ENCODE assay signal across 9 cellular contexts in the genomic region with DNA sequence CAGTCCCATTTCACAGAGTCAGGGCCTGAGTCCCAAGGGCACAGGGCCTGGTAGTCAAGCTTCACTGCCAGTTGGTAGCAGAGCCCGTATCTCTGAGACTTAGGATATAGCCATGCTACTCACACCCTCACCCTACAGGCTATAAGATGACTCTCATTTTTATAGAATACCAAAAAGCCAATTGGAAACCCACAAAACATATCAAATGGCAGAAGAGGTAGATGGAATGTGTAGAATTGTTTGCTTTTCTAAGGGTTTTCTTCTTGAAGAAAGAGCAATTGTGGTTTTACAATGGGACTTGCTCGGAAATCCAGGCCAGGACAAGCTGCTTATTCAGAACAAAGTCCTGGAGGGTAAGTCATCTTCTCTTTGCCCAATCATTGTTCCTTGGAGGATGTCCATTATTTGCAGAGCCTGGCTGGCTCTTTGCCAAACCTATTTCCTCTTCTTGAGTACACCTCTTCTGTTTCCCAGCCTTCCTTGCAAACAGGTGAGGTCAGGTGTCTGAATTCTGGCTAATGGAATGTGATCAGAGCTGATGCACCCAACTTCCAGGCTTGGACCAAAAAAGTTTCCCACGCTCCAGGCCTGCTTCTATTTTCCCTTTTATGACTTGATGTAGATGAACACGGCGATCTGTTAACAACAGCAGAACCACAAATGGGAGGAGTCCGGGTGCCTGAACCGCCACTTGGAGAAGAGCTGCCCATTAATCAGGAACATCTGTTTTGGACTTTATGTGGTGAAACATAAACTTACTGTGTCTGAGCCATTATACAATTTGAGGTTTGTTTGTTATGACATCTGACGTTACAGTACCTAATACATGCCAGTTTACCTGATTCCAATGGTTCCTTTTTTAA. TPM values are rescaled to one million over a fixed set of nuclear protein-coding genes. Genes with fewer than 3 reads are reported as not detected.
DNase-seq lines count a peak whose midpoint lies in the region; TF ChIP-seq lines count a peak whose summit lies in the region.
"Had no signal": no experiment of that assay in that cellular context is flagged by ENCODE, and none has a peak within 500 bp of the region (broad histone marks: within the 10 kb centered on the region; RNA-seq: fewer than 3 reads in every experiment).

No MANE protein-coding gene starts in this region.

- peaks cover 5 to 30% of the 10 kb centered on the region in 2 donors for H3K4me1 ChIP-seq in thyroid gland

- no peak overlapping the region for H3K27ac Mint-ChIP-seq in progenitor cell of endocrine pancreas

- no peaks in the 10 kb centered on the region for H3K36me3 Mint-ChIP-seq in progenitor cell of endocrine pancreas (ENCODE audit: insufficient read depth)
- H3K36me3 Mint-ChIP-seq: CD4-positive, alpha-beta memory T cell had no signal

- no peak overlapping the region for H3K4me3 Mint-ChIP-seq in progenitor cell of endocrine pancreas (ENCODE audit: low read depth)
- H3K4me3 Mint-ChIP-seq: CD4-positive, alpha-beta memory T cell had no signal

- 60 to 65% methylated on average over 8 of the region's 8 CpGs for WGBS in thyroid gland, 2 donors

- peaks cover 8% of the 10 kb centered on the region for H3K27me3 Mint-ChIP-seq in progenitor cell of endocrine pancreas

- peak; percentile 30 for DNase-seq in NCI-H2196 (lab: John Stamatoyannopoulos, UW; ENCODE audit: unreplicated experiment)
- DNase-seq in NCI-H2196 treated with DMSO at 0.1 percent for 48 hours (lab: John Stamatoyannopoulos, UW; ENCODE audit: unreplicated experiment): no peak
- peak; percentile 91 for DNase-seq in RPMI7951 (ENCODE audit: low read depth)
- DNase-seq in fibroblast of pulmonary artery (ENCODE audit: low read depth): peak; percentile 61
- peak; percentile 60 to 63 for DNase-seq in thyroid gland
- no peak for DNase-seq in globus pallidus (ENCODE audit: low spot score)
- no peak for DNase-seq in GM19238 (ENCODE audit: insufficient read length, low spot score)
- DNase-seq in progenitor cell of endocrine pancreas (ENCODE audit: low spot score, unreplicated experiment): no peak
- DNase-seq: CD4-positive, alpha-beta memory T cell had no signal

- no peaks in the 10 kb centered on the region for H3K36me3 ChIP-seq in thyroid gland

- H3K27ac ChIP-seq in thyroid gland: peak overlapping the region in 2 of 3 donors; percentile 41 to 59

- H3K9me3 ChIP-seq in thyroid gland: no peaks in the 10 kb centered on the region

- H3K9me3 Mint-ChIP-seq in progenitor cell of endocrine pancreas (ENCODE audit: low read depth): no peaks in the 10 kb centered on the region

- TF ChIP-seq POLR2A in thyroid gland (IDR thresholded peaks at IDR 0.05): no peak

- no peak overlapping the region for H3K4me3 ChIP-seq in fibroblast of pulmonary artery (replicated peaks; ENCODE audit: low read depth, low read length)
- H3K4me3 ChIP-seq in thyroid gland (replicated peaks in 1 of 3): no peak overlapping the region

- H3K27me3 ChIP-seq in thyroid gland: no peaks in the 10 kb centered on the region

- TF ChIP-seq CTCF in fibroblast of pulmonary artery (IDR thresholded peaks at IDR 0.05; ENCODE audit: low read length, missing control alignments) (no peak), thyroid gland (IDR thresholded peaks at IDR 0.05) (no peak), progenitor cell of endocrine pancreas (IDR thresholded peaks at IDR 0.05; ENCODE audit: unreplicated experiment) (no peak)

- H3K4me1 Mint-ChIP-seq in progenitor cell of endocrine pancreas (ENCODE audit: low read depth): no peaks in the 10 kb centered on the region

- intact Hi-C loops in thyroid gland (cut with DNase I): no loop called here

RNA-seq across cellular contexts. Expression of a gene that starts 16.9 kb away (rescaled TPM):
- total RNA-seq in RPMI7951 (2014; rRNA removed; shearing (Covaris generic)): not detected in 2 replicates
- not detected for total RNA-seq in thyroid gland
- not detected in 2 replicates for total RNA-seq in progenitor cell of endocrine pancreas

RNA-seq across cellular contexts. Expression of a gene that starts 30.6 kb away (rescaled TPM):
- total RNA-seq in RPMI7951 (2014; rRNA removed; shearing (Covaris generic)): 0.36 and 1.3 TPM in 2 replicates
- total RNA-seq in thyroid gland: 10 to 100 TPM in 3 of 4 donors, 1 to 10 TPM in 1; 3.3 to 12.6 (median 10.9) TPM
- 0.53 and 0.74 TPM in 2 replicates for total RNA-seq in progenitor cell of endocrine pancreas
- total RNA-seq: CD4-positive, alpha-beta memory T cell had no signal

RNA-seq across cellular contexts. Expression of a gene that starts 57.2 kb away (rescaled TPM):
- total RNA-seq in RPMI7951 (2014; rRNA removed; shearing (Covaris generic)): 0.24 and 2.1 TPM in 2 replicates
- total RNA-seq in thyroid gland: 10 to 100 TPM; 13.6 to 38.5 (median 30.1) TPM
- total RNA-seq in progenitor cell of endocrine pancreas: 1.6 and 2.9 TPM in 2 replicates

Comparison
In these comparisons a context has a peak if more than half of its experiments do, and no peak if none do; other contexts are left out.
1. DNase-seq: peak in NCI-H2196 (single experiment), RPMI7951 (single experiment), fibroblast of pulmonary artery (single experiment) and thyroid gland (2 of 2); none in NCI-H2196 treated with DMSO at 0.1 percent for 48 hours (single experiment), globus pallidus (single experiment), GM19238 (single experiment) and progenitor cell of endocrine pancreas (single experiment).